Comparison of ENCODE assay signal across 16 cellular contexts in genomic region chr4:133597252-133597651, GRCh38.
DNase-seq lines count a peak whose midpoint lies in the region; ATAC-seq, FAIRE-seq and TF ChIP-seq lines count a peak whose summit lies in the region.
"Had no signal": no experiment of that assay in that cellular context is flagged by ENCODE, and none has a peak within 500 bp of the region (broad histone marks: within the 10 kb centered on the region; RNA-seq: fewer than 3 reads in every experiment).

No MANE protein-coding gene starts in this region.

- H3K4me3 ChIP-seq in A549 (no peak overlapping the region), IMR-90 (ENCODE audit: insufficient read depth, low read depth, low read length) (no peak overlapping the region), H1 (ENCODE audit: extremely low read depth in 1 of 4, insufficient read depth in 2 of 4, low read depth in 3 of 4, low read length in 4 of 4) (no peak overlapping the region), fibroblast of pulmonary artery (replicated peaks; ENCODE audit: low read depth, low read length) (no peak overlapping the region), kidney (ENCODE audit: low read length in 2 of 2) (no peak overlapping the region)
- H3K4me3 ChIP-seq: HAP-1 had no signal

- WGBS in A549 (ENCODE audit: missing lambda C conversion rate), result 90% methylated on average over 1 of the region's 1 CpG
- no CpG with 5 or more reads among the region's 1 CpG for WGBS in IMR-90 (ENCODE audit: extremely low coverage in 2 of 2, insufficient read length in 1 of 2), 2 experiments
- WGBS in H1 (ENCODE audit: extremely low coverage in 1 of 2, insufficient coverage in 1 of 2, insufficient read length in 1 of 2, insufficient replicate concordance in 2 of 2, low coverage in 1 of 2, low lambda C conversion rate in 2 of 2, missing lambda C conversion rate in 1 of 2), 2 experiments, result 93% methylated on average over 1 of the region's 1 CpG; no CpG with 5 or more reads in 1 of the 2 experiments

- H4K5ac ChIP-seq in IMR-90 (ENCODE audit: low read depth, low read length) (no peak overlapping the region), H1 (ENCODE audit: insufficient read length, low read depth, low read length) (no peak overlapping the region)

- no peak overlapping the region for H3K9ac ChIP-seq in IMR-90 (ENCODE audit: low read depth, low read length)
- H3K9ac ChIP-seq in H1 (replicated peaks in 1 of 4; ENCODE audit: extremely low read depth in 1 of 4, low read depth in 3 of 4, low read length in 3 of 4), result no peak overlapping the region
- no peak overlapping the region for H3K9ac ChIP-seq in kidney (ENCODE audit: low read length in 2 of 2)

- no peak for FAIRE-seq in A549 (lab: Jason Lieb, UNC)
- FAIRE-seq in H1 (lab: Jason Lieb, UNC), result no peak
- FAIRE-seq in kidney (lab: Jason Lieb, UNC), result no peak
- no peak for FAIRE-seq in D721Med (lab: Jason Lieb, UNC)

- H3K14ac ChIP-seq in IMR-90 (replicated peaks; ENCODE audit: low read depth, low read length) (no peak overlapping the region), H1 (ENCODE audit: insufficient read length) (no peak overlapping the region)

- no peak for TF ChIP-seq EP300 in A549 (IDR thresholded peaks at IDR 0.05)
- TF ChIP-seq EP300 in H1 (IDR thresholded peaks at IDR 0.05; ENCODE audit: borderline replicate concordance in 1 of 2, low read depth in 2 of 2, low read length in 2 of 2), result no peak

- H2BK120ac ChIP-seq in IMR-90 (ENCODE audit: low read depth, low read length) (no peak overlapping the region), H1 (replicated peaks; ENCODE audit: low read depth, low read length) (no peak overlapping the region)

- H2AK9ac ChIP-seq in IMR-90 (replicated peaks; ENCODE audit: low read depth, low read length, poor library complexity), result no peak overlapping the region

- no peak overlapping the region for H3K4me2 ChIP-seq in A549
- no peak overlapping the region for H3K4me2 ChIP-seq in IMR-90 (ENCODE audit: low read depth, low read length)
- no peak overlapping the region for H3K4me2 ChIP-seq in H1 (ENCODE audit: insufficient read depth in 1 of 2, low read depth in 2 of 2, low read length in 2 of 2)

- no peak overlapping the region for H2BK20ac ChIP-seq in IMR-90 (ENCODE audit: low read depth, low read length)
- no peak overlapping the region for H2BK20ac ChIP-seq in H1 (ENCODE audit: low read length)

- H2AFZ ChIP-seq in IMR-90 (replicated peaks; ENCODE audit: low read length, poor library complexity) (no peak overlapping the region), H1 (ENCODE audit: low read length) (no peak overlapping the region)

- no peak for TF ChIP-seq RAD21 in A549 (conservative IDR thresholded peaks at IDR 0.05 in 1 of 2, IDR thresholded peaks at IDR 0.05 in 1 of 2)
- no peak for TF ChIP-seq RAD21 in IMR-90 (IDR thresholded peaks at IDR 0.05; ENCODE audit: low read length)
- no peak for TF ChIP-seq RAD21 in H1 (IDR thresholded peaks at IDR 0.05 in 1 of 2, conservative IDR thresholded peaks at IDR 0.05 in 1 of 2; ENCODE audit: low read depth in 2 of 2, low read length in 2 of 2)

- in situ Hi-C loops in IMR-90 (cut with MboI; ENCODE audit: low sequenced_read_pairs), result no loop called here

- H3K4me1 ChIP-seq in A549 (no peaks in the 10 kb centered on the region), IMR-90 (ENCODE audit: control insufficient read depth, insufficient read depth, low read length) (no peaks in the 10 kb centered on the region), H1 (replicated peaks in 1 of 4; ENCODE audit: control insufficient read depth in 3 of 4, insufficient read depth in 4 of 4, low read length in 3 of 4) (peaks cover 0 to 13% (median 7%) of the 10 kb centered on the region in 4 experiments), kidney (ENCODE audit: control insufficient read depth in 1 of 2, insufficient read depth in 1 of 2, low read depth in 1 of 2, low read length in 2 of 2) (no peaks in the 10 kb centered on the region)

- dilution Hi-C loops in IMR-90 (cut with HindIII; ENCODE audit: low sequenced_read_pairs, unreplicated experiment), result no loop called here

- TF ChIP-seq POLR2A in A549 (IDR thresholded peaks at IDR 0.05; ENCODE audit: low read length) (no peak), IMR-90 (IDR thresholded peaks at IDR 0.05; ENCODE audit: low read depth, low read length) (no peak), H1 (IDR thresholded peaks at IDR 0.05; ENCODE audit: control extremely low read depth in 1 of 2, low read depth in 2 of 2, low read length in 2 of 2) (no peak)

- H4K91ac ChIP-seq in IMR-90 (ENCODE audit: insufficient read depth, low read depth, low read length), result no peak overlapping the region
- no peak overlapping the region for H4K91ac ChIP-seq in H1 (replicated peaks; ENCODE audit: insufficient read length, low read length)

- no peak overlapping the region for H4K8ac ChIP-seq in IMR-90 (ENCODE audit: low read depth in 2 of 2, low read length in 2 of 2)
- no peak overlapping the region for H4K8ac ChIP-seq in H1 (ENCODE audit: extremely low read depth, insufficient read depth, low read length)

- no peaks in the 10 kb centered on the region for H3K23me2 ChIP-seq in H1 (ENCODE audit: low read depth, low read length)

- H2BK5ac ChIP-seq in IMR-90 (ENCODE audit: low read depth, low read length, poor library complexity, severe bottlenecking) (no peak overlapping the region), H1 (ENCODE audit: low read depth, low read length) (no peak overlapping the region)

- H3K56ac ChIP-seq in IMR-90 (ENCODE audit: extremely low read depth, insufficient read depth, low read length) (no peak overlapping the region), H1 (replicated peaks; ENCODE audit: insufficient read length, low read depth, low read length) (no peak overlapping the region)

- no TSS peak for BruUV-seq in IMR-90 (replicated peaks; lab: Mats Ljungman, UMichigan)

- no peaks in the 10 kb centered on the region for H4K20me1 ChIP-seq in IMR-90 (ENCODE audit: insufficient read depth, low read length)
- H4K20me1 ChIP-seq in H1 (replicated peaks in 1 of 2; ENCODE audit: control insufficient read depth in 1 of 2, insufficient read depth in 2 of 2, low read length in 2 of 2), result no peaks in the 10 kb centered on the region

- H2BK15ac ChIP-seq in IMR-90 (ENCODE audit: low read depth, low read length) (no peak overlapping the region), H1 (ENCODE audit: low read length) (no peak overlapping the region)

- TF ChIP-seq CTCF in A549 (IDR thresholded peaks at IDR 0.05), result no peak
- TF ChIP-seq CTCF in IMR-90 (conservative IDR thresholded peaks at IDR 0.05; ENCODE audit: low read depth, low read length), result no peak
- no peak for TF ChIP-seq CTCF in H1 (IDR thresholded peaks at IDR 0.05; ENCODE audit: control extremely low read depth in 1 of 3, insufficient read depth in 1 of 3, low read depth in 1 of 3, low read length in 3 of 3)
- no peak for TF ChIP-seq CTCF in fibroblast of pulmonary artery (IDR thresholded peaks at IDR 0.05; ENCODE audit: low read length, missing control alignments)
- no peak for TF ChIP-seq CTCF in kidney (IDR thresholded peaks at IDR 0.05; ENCODE audit: borderline replicate concordance, extremely low read depth, insufficient read depth)
- no peak for TF ChIP-seq CTCF in D721Med (IDR thresholded peaks at IDR 0.05; ENCODE audit: insufficient read depth, missing control alignments)

- H3K27ac ChIP-seq in A549 (no peak overlapping the region), IMR-90 (ENCODE audit: insufficient read depth, low read length) (no peak overlapping the region), H1 (ENCODE audit: low read depth, low read length) (no peak overlapping the region), kidney (ENCODE audit: low read depth in 2 of 2, low read length in 2 of 2) (no peak overlapping the region)
- H3K27ac ChIP-seq: HL-60 had no signal

- no peaks in the 10 kb centered on the region for H3K36me3 ChIP-seq in IMR-90 (ENCODE audit: control insufficient read depth, insufficient read depth, low read length)
- no peaks in the 10 kb centered on the region for H3K36me3 ChIP-seq in H1 (ENCODE audit: control insufficient read depth in 2 of 4, insufficient read depth in 4 of 4, low read length in 3 of 4)
- H3K36me3 ChIP-seq in kidney (ENCODE audit: control insufficient read depth in 1 of 2, insufficient read depth in 2 of 2, low read length in 2 of 2), result no peaks in the 10 kb centered on the region
- H3K36me3 ChIP-seq: BE2C, HAP-1 had no signal

- H3K18ac ChIP-seq in IMR-90 (ENCODE audit: low read depth, low read length) (no peak overlapping the region), H1 (ENCODE audit: extremely low read depth, low read length) (no peak overlapping the region)

- DNase-seq in A549 (ENCODE audit: low read depth in 1 of 2, low spot score in 1 of 2) (no peak), IMR-90 (no peak), H1 (ENCODE audit: low read depth in 1 of 2, low spot score in 2 of 2) (no peak), fibroblast of pulmonary artery (ENCODE audit: low read depth) (peak; percentile 10), kidney (no peak), NCI-H2171 (lab: John Stamatoyannopoulos, UW) (no peak), D721Med (ENCODE audit: insufficient read length, low spot score) (no peak)
- DNase-seq: ACHN; C1 segment of cervical spinal cord; CD4-positive, CD25-positive, alpha-beta regulatory T cell; DMS79 treated with DMSO at 0.1 percent for 48 hours; GF-D8; KG1 had no signal

- H3K79me1 ChIP-seq in IMR-90 (ENCODE audit: low read depth in 1 of 2, low read length in 2 of 2), result no peaks in the 10 kb centered on the region
- H3K79me1 ChIP-seq in H1 (ENCODE audit: low read depth, low read length), result no peaks in the 10 kb centered on the region

- POLR2A ChIA-PET in A549 (lab: Yijun Ruan, JAX) (no interaction called here), IMR-90 (lab: Charles Lee; ENCODE audit: unreplicated experiment) (no interaction called here), H1 (lab: Charles Lee; ENCODE audit: partially characterized antibody) (no interaction called here)

- H2AK5ac ChIP-seq in IMR-90 (ENCODE audit: low read depth, low read length) (no peak overlapping the region), H1 (ENCODE audit: low read depth, low read length) (no peak overlapping the region)

- H3K79me2 ChIP-seq in H1 (ENCODE audit: control insufficient read depth in 1 of 2, insufficient read depth in 2 of 2, low read length in 2 of 2), result no peaks in the 10 kb centered on the region

- CTCF ChIA-PET in A549 (lab: Yijun Ruan, JAX) (no interaction called here), IMR-90 (lab: Yijun Ruan, JAX) (no interaction called here), H1 (lab: Charles Lee; ENCODE audit: partially characterized antibody) (no interaction called here)

- H3K9me1 ChIP-seq in IMR-90 (ENCODE audit: insufficient read depth, low read length), result no peaks in the 10 kb centered on the region

- H3K23ac ChIP-seq in IMR-90 (ENCODE audit: low read depth, low read length), result no peak overlapping the region
- H3K23ac ChIP-seq in H1 (ENCODE audit: insufficient read length), result no peak overlapping the region

- no peak overlapping the region for H3K4ac ChIP-seq in IMR-90 (ENCODE audit: low read depth, low read length)
- H3K4ac ChIP-seq in H1 (replicated peaks; ENCODE audit: insufficient read length, low read depth, low read length), result no peak overlapping the region

- intact Hi-C loops in IMR-90 (cut with micrococcal nuclease), result no loop called here
- intact Hi-C loops in kidney (cut with DNase I), result no loop called here

- no peaks in the 10 kb centered on the region for H3K27me3 ChIP-seq in IMR-90 (ENCODE audit: control insufficient read depth, insufficient read depth, low read length)
- H3K27me3 ChIP-seq in H1 (replicated peaks in 1 of 4; ENCODE audit: control insufficient read depth in 3 of 4, extremely low read depth in 1 of 4, insufficient read depth in 3 of 4, low read length in 3 of 4), result no peaks in the 10 kb centered on the region
- H3K27me3 ChIP-seq: BE2C had no signal

- no peak overlapping the region for H2BK12ac ChIP-seq in H1 (ENCODE audit: low read depth, low read length)

- ATAC-seq in A549, result no peak
- no peak for ATAC-seq in IMR-90 (ENCODE audit: low read depth)

- H3K9me3 ChIP-seq in A549 (no peaks in the 10 kb centered on the region), IMR-90 (ENCODE audit: control insufficient read depth, insufficient read depth, low read length) (no peaks in the 10 kb centered on the region; the same call in 1 of the 2 replicates), H1 (ENCODE audit: insufficient read depth in 2 of 2, low read depth in 1 of 2, low read length in 1 of 2) (no peaks in the 10 kb centered on the region), kidney (ENCODE audit: control insufficient read depth in 1 of 2, low read length in 2 of 2) (no peaks in the 10 kb centered on the region)
- H3K9me3 ChIP-seq: BE2C, HAP-1 had no signal

Comparison
In these comparisons a context has a peak if more than half of its experiments do, and no peak if none do; other contexts are left out.
1. Of the 18 proteins assayed by ChIP-seq in both H1 and A549: peak only in H1: none; only in A549: none; in both: MAFK; in neither: 17.